In genomic region chr20:35699127-35699913, GRCh38 we compare ENCODE assay signal across 1 cellular context.
TF ChIP-seq lines count a peak whose summit lies in the region.

TSS of gene NFS1 (minus strand) at chr20:35699352. CDS start at chr20:35699288, 64 bp downstream.
TSS of gene ROMO1 (plus strand) at chr20:35699405. CDS start at chr20:35699633, 228 bp downstream.

TF ChIP-seq in HepG2, 621 proteins besides CTCF, POLR2A, EP300 and RAD21 (continued from another document and continues in another):
- peak; percentile 100 for TF ChIP-seq ZNF687 (CRISPR knock-in tag; IDR thresholded peaks at IDR 0.05)
- no peak for TF ChIP-seq ZC3H4 (CRISPR knock-in tag; IDR thresholded peaks at IDR 0.05; ENCODE audit: borderline replicate concordance)
- TF ChIP-seq ZZZ3 (CRISPR knock-in tag; IDR thresholded peaks at IDR 0.05; ENCODE audit: borderline replicate concordance): peak; percentile 84; the same call in 1 of the 2 replicates
- TF ChIP-seq MTF1 (CRISPR knock-in tag; IDR thresholded peaks at IDR 0.05): peak; percentile 94
- TF ChIP-seq SMC3 (IDR thresholded peaks at IDR 0.05; ENCODE audit: low read length): no peak; the same call in 1 of the 2 replicates
- TF ChIP-seq KDM1A (CRISPR knock-in tag; IDR thresholded peaks at IDR 0.05): 0 out of 2 replicates have a peak, but pooled peaks have one; percentile 8
- peak; percentile 98; the same call in 1 of the 2 replicates for TF ChIP-seq ZNF615 (CRISPR knock-in tag; IDR thresholded peaks at IDR 0.05; ENCODE audit: borderline replicate concordance)
- peak; percentile 53 for TF ChIP-seq TBL1XR1 (IDR thresholded peaks at IDR 0.05; ENCODE audit: borderline replicate concordance, low read length, partially characterized antibody)
- no peak; the same call in 1 of the 2 replicates for TF ChIP-seq ZNF550 (CRISPR knock-in tag; IDR thresholded peaks at IDR 0.05; ENCODE audit: borderline replicate concordance)
- TF ChIP-seq ERF (CRISPR knock-in tag; IDR thresholded peaks at IDR 0.05): peak; percentile 98; the same call in 1 of the 2 replicates
- TF ChIP-seq ZNF616 (CRISPR knock-in tag; IDR thresholded peaks at IDR 0.05; ENCODE audit: low read depth): peak; percentile 88
- no peak for TF ChIP-seq RORA (CRISPR knock-in tag; IDR thresholded peaks at IDR 0.05)
- TF ChIP-seq ZNF432 (CRISPR knock-in tag; IDR thresholded peaks at IDR 0.05; ENCODE audit: borderline replicate concordance): peak; percentile 83; the same call in 1 of the 2 replicates
- 0 out of 2 replicates have a peak, but pooled peaks have one; percentile 78 for TF ChIP-seq REXO4 (CRISPR knock-in tag; IDR thresholded peaks at IDR 0.05; ENCODE audit: borderline replicate concordance)
- peak; percentile 96; the same call in 1 of the 2 replicates for TF ChIP-seq FOXC1 (CRISPR knock-in tag; IDR thresholded peaks at IDR 0.05; ENCODE audit: borderline replicate concordance)
- TF ChIP-seq ZBTB14 (CRISPR knock-in tag; IDR thresholded peaks at IDR 0.05): peak; percentile 29
- TF ChIP-seq ZNF430 (CRISPR knock-in tag; IDR thresholded peaks at IDR 0.05): peak; percentile 99
- TF ChIP-seq RAD51 (IDR thresholded peaks at IDR 0.05; ENCODE audit: borderline replicate concordance): no peak
- peak; percentile 99 for TF ChIP-seq ATF5 (CRISPR knock-in tag; IDR thresholded peaks at IDR 0.05; ENCODE audit: low read depth)
- no peak; the same call in none of the 2 replicates for TF ChIP-seq ZBTB8A (CRISPR knock-in tag; IDR thresholded peaks at IDR 0.05; ENCODE audit: borderline replicate concordance, low read depth)
- peak; percentile 91 for TF ChIP-seq AKNA (CRISPR knock-in tag; IDR thresholded peaks at IDR 0.05; ENCODE audit: borderline replicate concordance)
- TF ChIP-seq ZSCAN22 (CRISPR knock-in tag; IDR thresholded peaks at IDR 0.05): peak; percentile 53
- TF ChIP-seq NR2F2 (IDR thresholded peaks at IDR 0.05; ENCODE audit: borderline replicate concordance, low read depth): peak; percentile 51; the same call in 1 of the 2 replicates
- TF ChIP-seq NBN (conservative IDR thresholded peaks at IDR 0.05): no peak
- no peak for TF ChIP-seq SUZ12 (IDR thresholded peaks at IDR 0.05; ENCODE audit: low read depth, low read length)
- TF ChIP-seq ZNF276 (CRISPR knock-in tag; IDR thresholded peaks at IDR 0.05; ENCODE audit: low read depth): peak; percentile 88
- TF ChIP-seq NFE2L2 (IDR thresholded peaks at IDR 0.05; ENCODE audit: low read length): no peak
- no peak for TF ChIP-seq PAF1 (CRISPR knock-in tag; IDR thresholded peaks at IDR 0.05)
- peak; percentile 96; the same call in 1 of the 2 replicates for TF ChIP-seq KIAA2018 (CRISPR knock-in tag; IDR thresholded peaks at IDR 0.05; ENCODE audit: borderline replicate concordance)
- no peak for TF ChIP-seq POLR2AphosphoS2 (IDR thresholded peaks at IDR 0.05; ENCODE audit: low read depth, low read length)
- TF ChIP-seq MIER2 (CRISPR knock-in tag; IDR thresholded peaks at IDR 0.05): peak; percentile 68
- TF ChIP-seq REL (CRISPR knock-in tag; conservative IDR thresholded peaks at IDR 0.05): peak; percentile 99
- no peak for TF ChIP-seq FUBP1 (CRISPR knock-in tag; IDR thresholded peaks at IDR 0.05; ENCODE audit: borderline replicate concordance)
- peak; percentile 5; the same call in 1 of the 2 replicates for TF ChIP-seq HMG20B (CRISPR knock-in tag; conservative IDR thresholded peaks at IDR 0.05)
